Comparison of ENCODE assay signal across 21 cellular contexts in the genomic region with DNA sequence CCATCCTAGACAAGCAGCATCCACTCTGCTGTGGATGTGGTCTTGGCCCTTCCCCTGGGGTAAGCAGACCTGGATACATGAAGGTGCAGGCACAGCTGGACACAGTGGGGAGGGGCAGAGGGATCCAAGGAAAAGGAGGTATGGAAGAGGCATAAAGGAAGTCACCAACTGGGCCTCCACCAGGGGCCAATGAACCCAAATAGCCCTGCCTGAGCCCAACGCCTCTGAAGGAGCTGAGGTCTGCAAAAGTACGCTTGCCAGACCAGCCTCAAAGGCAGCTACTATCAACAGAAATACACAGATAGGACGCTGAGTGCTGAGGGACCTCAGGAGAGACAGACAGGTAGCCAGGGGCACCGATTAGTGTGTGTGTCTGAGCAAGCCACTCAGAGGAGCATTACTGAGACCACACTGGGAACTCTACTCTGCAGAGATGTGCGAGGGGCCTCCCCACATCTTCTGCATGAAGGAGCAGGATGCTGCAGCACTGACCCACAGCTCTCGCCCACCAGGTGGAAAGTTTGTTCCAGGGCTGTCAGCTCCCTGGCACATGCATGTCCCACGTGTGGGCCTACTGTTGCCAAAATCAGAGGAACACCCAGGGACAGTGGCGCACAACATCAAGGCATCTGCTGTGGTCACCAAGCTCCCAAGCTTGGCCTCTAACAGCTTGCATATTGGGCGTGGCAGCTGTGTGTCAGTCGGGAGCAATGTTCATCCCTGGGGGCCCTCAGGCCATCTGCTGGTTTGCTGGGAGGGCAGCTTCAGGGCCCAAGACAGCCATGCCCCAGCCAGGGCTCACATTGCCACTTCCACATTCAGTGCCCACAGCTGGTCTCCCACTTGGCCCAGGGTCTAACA. TPM values are rescaled to one million over a fixed set of nuclear protein-coding genes. Genes with fewer than 3 reads are reported as not detected.
DNase-seq lines count a peak whose midpoint lies in the region; TF ChIP-seq lines count a peak whose summit lies in the region.
"Had no signal": no experiment of that assay in that cellular context is flagged by ENCODE, and none has a peak within 500 bp of the region (broad histone marks: within the 10 kb centered on the region; RNA-seq: fewer than 3 reads in every experiment).

No MANE protein-coding gene starts in this region.

- H3K4me3 ChIP-seq in endodermal cell (ENCODE audit: low read length) (no peak overlapping the region), colonic mucosa (no peak overlapping the region)
- H3K4me3 ChIP-seq: lung, tibial artery had no signal

- H3K36me3 Mint-ChIP-seq in endodermal cell (ENCODE audit: low read depth): no peaks in the 10 kb centered on the region

- no peak overlapping the region for H3K4me3 Mint-ChIP-seq in endodermal cell
- H3K4me3 Mint-ChIP-seq: activated CD4-positive, alpha-beta T cell treated with anti-CD3 and anti-CD28 coated beads for 36 hours; B cell; stimulated activated memory B cell treated with anti-CD40 and anti-IgM and Interleukin-4, amounts not matched to agents 10 μg/mL and 1 μg/mL and 100 μg/mL, for 72 hours; T-helper 2 cell treated with Interferon-gamma antibody and Interleukin-4, amounts not matched to agents 5 μg/mL and 100 μg/mL, for 36 hours had no signal

- H3K9me3 Mint-ChIP-seq in endodermal cell: no peaks in the 10 kb centered on the region
- H3K9me3 Mint-ChIP-seq: stimulated activated memory B cell treated with anti-CD40 and anti-IgM and Interleukin-4, amounts not matched to agents 10 μg/mL and 1 μg/mL and 100 μg/mL, for 72 hours; T-helper 2 cell treated with Interferon-gamma antibody and Interleukin-4, amounts not matched to agents 5 μg/mL and 100 μg/mL, for 36 hours had no signal

- H3K36me3 ChIP-seq in endodermal cell (ENCODE audit: control insufficient read depth, insufficient read depth, low read length) (no peaks in the 10 kb centered on the region), colonic mucosa (no peaks in the 10 kb centered on the region)

- peak; percentile 18 for DNase-seq in EL
- peak; percentile 20 for DNase-seq in MV-4-11 (lab: John Stamatoyannopoulos, UW)
- DNase-seq in endodermal cell: peak; percentile 44
- peak; percentile 91 for DNase-seq in myocyte (ENCODE audit: low read depth)
- DNase-seq in NCI-H146 treated with DMSO at 0.1 percent for 48 hours (lab: John Stamatoyannopoulos, UW; ENCODE audit: unreplicated experiment): no peak
- no peak for DNase-seq in HPDE6-E6E7 (ENCODE audit: extremely low spot score)
- no peak for DNase-seq in SKM-1 treated with dmso at 0.1 percent for 144 hours (lab: John Stamatoyannopoulos, UW; ENCODE audit: unreplicated experiment)
- no peak for DNase-seq in colonic mucosa
- DNase-seq: activated CD4-positive, alpha-beta T cell treated with anti-CD3 and anti-CD28 coated beads for 36 hours; activated CD8-positive, alpha-beta memory T cell treated with anti-CD3 and anti-CD28 coated beads, Interleukin-2, amount 50 U/mL, for 4 hours; cortex of kidney; GOT3; Karpas-422; NCI-H1417 treated with DMSO at 0.1 percent for 48 hours; NCI-H226; SHP77 treated with DMSO at 0.1 percent for 48 hours had no signal

- TF ChIP-seq CTCF in endodermal cell (conservative IDR thresholded peaks at IDR 0.05) (no peak), colonic mucosa (IDR thresholded peaks at IDR 0.05) (no peak)

- H3K9ac ChIP-seq in endodermal cell (ENCODE audit: extremely low read depth, low read length, poor library complexity, severe bottlenecking) (no peak overlapping the region), colonic mucosa (ENCODE audit: low read depth in 2 of 2, low read length in 2 of 2) (no peak overlapping the region)

- intact Hi-C loops in colonic mucosa (cut with DNase I): no loop called here

- no peaks in the 10 kb centered on the region for H3K27me3 ChIP-seq in endodermal cell (ENCODE audit: control insufficient read depth, insufficient read depth, low read length, poor library complexity, severe bottlenecking)
- no peaks in the 10 kb centered on the region for H3K27me3 ChIP-seq in colonic mucosa

- H3K4me1 ChIP-seq in endodermal cell (ENCODE audit: control insufficient read depth, insufficient read depth, low read length) (no peaks in the 10 kb centered on the region), colonic mucosa (no peaks in the 10 kb centered on the region)
- H3K4me1 ChIP-seq: tibial artery had no signal

- WGBS in endodermal cell (ENCODE audit: insufficient coverage in 1 of 2, insufficient read length in 1 of 2), 2 experiments: 90 to 92% methylated on average over 9 to 10 of the region's 10 CpGs

- H3K9me3 ChIP-seq in endodermal cell (ENCODE audit: control insufficient read depth, low read length) (no peaks in the 10 kb centered on the region), colonic mucosa (no peaks in the 10 kb centered on the region)
- H3K9me3 ChIP-seq: tibial artery had no signal

- H3K27me3 Mint-ChIP-seq in endodermal cell (ENCODE audit: insufficient read depth): peaks cover under 1% of the 10 kb centered on the region
- H3K27me3 Mint-ChIP-seq: activated CD4-positive, alpha-beta T cell treated with anti-CD3 and anti-CD28 coated beads for 36 hours; B cell; stimulated activated memory B cell treated with anti-CD40 and anti-IgM and Interleukin-4, amounts not matched to agents 10 μg/mL and 1 μg/mL and 100 μg/mL, for 72 hours had no signal

- no peak overlapping the region for H3K27ac Mint-ChIP-seq in endodermal cell
- H3K27ac Mint-ChIP-seq: activated CD4-positive, alpha-beta T cell treated with anti-CD3 and anti-CD28 coated beads for 36 hours; B cell; stimulated activated memory B cell treated with anti-CD40 and anti-IgM and Interleukin-4, amounts not matched to agents 10 μg/mL and 1 μg/mL and 100 μg/mL, for 72 hours; T-helper 2 cell treated with Interferon-gamma antibody and Interleukin-4, amounts not matched to agents 5 μg/mL and 100 μg/mL, for 36 hours had no signal

- H3K4me1 Mint-ChIP-seq in endodermal cell: peaks cover 21% of the 10 kb centered on the region
- H3K4me1 Mint-ChIP-seq: B cell; stimulated activated memory B cell treated with anti-CD40 and anti-IgM and Interleukin-4, amounts not matched to agents 10 μg/mL and 1 μg/mL and 100 μg/mL, for 72 hours had no signal

- no peak overlapping the region for H3K27ac ChIP-seq in endodermal cell (ENCODE audit: low read depth, low read length)
- H3K27ac ChIP-seq in colonic mucosa: no peak overlapping the region
- H3K27ac ChIP-seq: tibial artery had no signal

RNA-seq across cellular contexts. Expression of a gene that starts 40.0 kb away (rescaled TPM):
- total RNA-seq in endodermal cell (10 to 100 TPM; 74.8 to 90.5 TPM), myocyte (0.29 and 3.2 TPM in 2 replicates), colonic mucosa (100 to 1,000 TPM in 1 of 2 donors, 10 to 100 TPM in 1; 40.2 to 148 TPM)
- polyA plus RNA-seq in endodermal cell (2013, experiment 1 of 2): 66.5 TPM
- polyA plus RNA-seq in endodermal cell (2013, experiment 2 of 2): 75.5 TPM
- 0.13 TPM for polyA plus RNA-seq in myocyte (2012)

Comparison
In these comparisons a context has a peak if more than half of its experiments do, and no peak if none do; other contexts are left out.
1. DNase-seq: peak in EL (single experiment), MV-4-11 (single experiment), endodermal cell (single experiment) and myocyte (single experiment); none in NCI-H146 treated with DMSO at 0.1 percent for 48 hours (single experiment), HPDE6-E6E7 (single experiment), SKM-1 treated with dmso at 0.1 percent for 144 hours (single experiment) and colonic mucosa (single experiment).